ENCODE assay signal across 23 cellular contexts in genomic region chr10:128097783-128098182, GRCh38. TPM values are rescaled to one million over a fixed set of nuclear protein-coding genes. Genes with fewer than 3 reads are reported as not detected.
A peak's percentile ranks its signal among the peaks of the same experiment; 100 is the strongest.
DNase-seq lines count a peak whose midpoint lies in the region; ATAC-seq and TF ChIP-seq lines count a peak whose summit lies in the region.
"Had no signal": no experiment of that assay in that cellular context is flagged by ENCODE, and none has a peak within 500 bp of the region (broad histone marks: within the 10 kb centered on the region; RNA-seq: fewer than 3 reads in every experiment).

No MANE protein-coding gene starts in this region.

- in situ Hi-C loops in brain microvascular endothelial cell (cut with HindIII; ENCODE audit: low pct_ligation_motif_present, low sequenced_read_pairs) = no loop called here

- H3K4me1 ChIP-seq in lower lobe of right lung = no peaks in the 10 kb centered on the region

- H3K27ac ChIP-seq in brain microvascular endothelial cell (no peak overlapping the region), lower lobe of right lung (no peak overlapping the region)
- H3K27ac ChIP-seq: HL-60, vagina had no signal

- intact Hi-C loops in activated CD4-positive, alpha-beta T cell treated with anti-CD3 and anti-CD28 coated beads for 36 hours (cut with DNase I, micrococcal nuclease) = no loop called here
- intact Hi-C loops in natural killer cell (cut with micrococcal nuclease) (loop anchor here (5.0 kb wide), 1 partner anchor 50 kb away; no protein-coding TSS in a partner anchor), lower lobe of right lung (cut with DNase I) (no loop called here)

- TF ChIP-seq EP300 in Ishikawa (IDR thresholded peaks at IDR 0.05; ENCODE audit: borderline replicate concordance) = no peak

- H3K36me3 Mint-ChIP-seq in activated CD4-positive, alpha-beta T cell treated with anti-CD3 and anti-CD28 coated beads, Interleukin-2, amount 10 ng/mL, durations not matched to agents 7 days and 5 days (ENCODE audit: low read depth) = peaks cover 77% of the 10 kb centered on the region
- peaks cover 57% of the 10 kb centered on the region for H3K36me3 Mint-ChIP-seq in activated CD4-positive, alpha-beta T cell treated with anti-CD3 and anti-CD28 coated beads for 36 hours (ENCODE audit: low read depth)
- no peaks in the 10 kb centered on the region for H3K36me3 Mint-ChIP-seq in natural killer cell

- no peaks in the 10 kb centered on the region for H3K9me3 ChIP-seq in lower lobe of right lung
- H3K9me3 ChIP-seq: vagina had no signal

- POLR2A ChIA-PET in activated CD4-positive, alpha-beta T cell treated with anti-CD3 and anti-CD28 coated beads, Interleukin-2, amount 10 ng/mL, durations not matched to agents 7 days and 5 days (lab: Charles Lee) = no interaction called here
- POLR2A ChIA-PET in activated CD4-positive, alpha-beta T cell treated with anti-CD3 and anti-CD28 coated beads for 36 hours (lab: Charles Lee) = no interaction called here

- TF ChIP-seq CTCF in brain microvascular endothelial cell (IDR thresholded peaks at IDR 0.05; ENCODE audit: low read depth, low read length, missing control alignments) = no peak
- no peak for TF ChIP-seq CTCF in natural killer cell (IDR thresholded peaks at IDR 0.05)
- TF ChIP-seq CTCF in lower lobe of right lung (IDR thresholded peaks at IDR 0.05) = no peak

- H3K36me3 ChIP-seq in brain microvascular endothelial cell (replicated peaks) (no peaks in the 10 kb centered on the region), lower lobe of right lung (no peaks in the 10 kb centered on the region)
- H3K36me3 ChIP-seq: vagina had no signal

- peaks cover 57% of the 10 kb centered on the region for H3K4me1 Mint-ChIP-seq in activated CD4-positive, alpha-beta T cell treated with anti-CD3 and anti-CD28 coated beads, Interleukin-2, amount 10 ng/mL, durations not matched to agents 7 days and 5 days
- H3K4me1 Mint-ChIP-seq in activated CD4-positive, alpha-beta T cell treated with anti-CD3 and anti-CD28 coated beads for 36 hours = peaks cover 22% of the 10 kb centered on the region
- peaks cover 44 to 52% of the 10 kb centered on the region in 2 donors for H3K4me1 Mint-ChIP-seq in natural killer cell

- no peak overlapping the region for H3K4me3 Mint-ChIP-seq in activated CD4-positive, alpha-beta T cell treated with anti-CD3 and anti-CD28 coated beads, Interleukin-2, amount 10 ng/mL, durations not matched to agents 7 days and 5 days
- no peak overlapping the region for H3K4me3 Mint-ChIP-seq in activated CD4-positive, alpha-beta T cell treated with anti-CD3 and anti-CD28 coated beads for 36 hours
- H3K4me3 Mint-ChIP-seq in natural killer cell = no peak overlapping the region
- H3K4me3 Mint-ChIP-seq: activated naive CD8-positive, alpha-beta T cell treated with anti-CD3 and anti-CD28 coated beads, Interleukin-2, amount 50 U/mL, for 24 hours; activated T-cell treated with anti-CD3 and anti-CD28 coated beads, Interleukin-2, amount 50 U/mL, for 4 hours; HFFc6 had no signal

- no peaks in the 10 kb centered on the region for H3K9me3 Mint-ChIP-seq in activated CD4-positive, alpha-beta T cell treated with anti-CD3 and anti-CD28 coated beads, Interleukin-2, amount 10 ng/mL, durations not matched to agents 7 days and 5 days
- no peaks in the 10 kb centered on the region for H3K9me3 Mint-ChIP-seq in activated CD4-positive, alpha-beta T cell treated with anti-CD3 and anti-CD28 coated beads for 36 hours (ENCODE audit: low read depth)
- no peaks in the 10 kb centered on the region for H3K9me3 Mint-ChIP-seq in natural killer cell
- H3K9me3 Mint-ChIP-seq: activated naive CD8-positive, alpha-beta T cell treated with anti-CD3 and anti-CD28 coated beads, Interleukin-2, amount 50 U/mL, for 24 hours; activated T-cell treated with anti-CD3 and anti-CD28 coated beads, Interleukin-2, amount 50 U/mL, for 4 hours; HFFc6 had no signal

- H3K4me3 ChIP-seq in brain microvascular endothelial cell (ENCODE audit: low read depth, low read length) (no peak overlapping the region), lower lobe of right lung (no peak overlapping the region)
- H3K4me3 ChIP-seq: vagina had no signal

- CTCF ChIA-PET in activated CD4-positive, alpha-beta T cell treated with anti-CD3 and anti-CD28 coated beads, Interleukin-2, amount 10 ng/mL, durations not matched to agents 7 days and 5 days (lab: Charles Lee) = interaction anchor here (0.9 to 1.5 kb wide), 2 partner anchors 18 to 29 kb away, joined by 3 to 4 read pairs; no protein-coding TSS in a partner anchor
- CTCF ChIA-PET in activated CD4-positive, alpha-beta T cell treated with anti-CD3 and anti-CD28 coated beads for 36 hours (lab: Charles Lee) = interaction anchor here (0.7 to 2.0 kb wide), 2 partner anchors 53 to 62 kb away, joined by 3 to 6 read pairs; no protein-coding TSS in a partner anchor

- peak overlapping the region; percentile 20 for H3K27ac Mint-ChIP-seq in activated CD4-positive, alpha-beta T cell treated with anti-CD3 and anti-CD28 coated beads, Interleukin-2, amount 10 ng/mL, durations not matched to agents 7 days and 5 days
- H3K27ac Mint-ChIP-seq in activated CD4-positive, alpha-beta T cell treated with anti-CD3 and anti-CD28 coated beads for 36 hours = no peak overlapping the region
- H3K27ac Mint-ChIP-seq in natural killer cell = peak overlapping the region; percentile 34 to 36
- H3K27ac Mint-ChIP-seq: activated naive CD8-positive, alpha-beta T cell treated with anti-CD3 and anti-CD28 coated beads, Interleukin-2, amount 50 U/mL, for 24 hours; HFFc6 had no signal

- H3K27me3 ChIP-seq in brain microvascular endothelial cell (replicated peaks) (no peaks in the 10 kb centered on the region), lower lobe of right lung (ENCODE audit: low read depth) (no peaks in the 10 kb centered on the region)
- H3K27me3 ChIP-seq: vagina had no signal

- no peak for ATAC-seq in activated CD4-positive, alpha-beta T cell treated with anti-CD3 and anti-CD28 coated beads for 36 hours
- no peak for ATAC-seq in natural killer cell
- ATAC-seq in HG02938 (IDR thresholded peaks at IDR 0.05; ENCODE audit: unreplicated experiment) = no peak
- no peak for ATAC-seq in HG03039 (IDR thresholded peaks at IDR 0.05; ENCODE audit: unreplicated experiment)
- ATAC-seq in lower lobe of right lung = no peak
- ATAC-seq: activated naive CD8-positive, alpha-beta T cell treated with anti-CD3 and anti-CD28 coated beads, Interleukin-2, amount 50 U/mL, for 24 hours; activated T-cell treated with anti-CD3 and anti-CD28 coated beads, Interleukin-2, amount 50 U/mL, for 4 hours; right cardiac atrium had no signal

- H3K27me3 Mint-ChIP-seq in activated CD4-positive, alpha-beta T cell treated with anti-CD3 and anti-CD28 coated beads, Interleukin-2, amount 10 ng/mL, durations not matched to agents 7 days and 5 days = no peaks in the 10 kb centered on the region
- no peaks in the 10 kb centered on the region for H3K27me3 Mint-ChIP-seq in activated CD4-positive, alpha-beta T cell treated with anti-CD3 and anti-CD28 coated beads for 36 hours
- H3K27me3 Mint-ChIP-seq in natural killer cell (ENCODE audit: low read depth in 2 of 2) = peaks cover 6 to 7% of the 10 kb centered on the region in 2 donors
- H3K27me3 Mint-ChIP-seq: activated naive CD8-positive, alpha-beta T cell treated with anti-CD3 and anti-CD28 coated beads, Interleukin-2, amount 50 U/mL, for 24 hours had no signal

- DNase-seq in activated CD4-positive, alpha-beta T cell treated with anti-CD3 and anti-CD28 coated beads, Interleukin-2, amount 10 ng/mL, durations not matched to agents 7 days and 5 days = no peak
- no peak for DNase-seq in activated CD4-positive, alpha-beta T cell treated with anti-CD3 and anti-CD28 coated beads for 36 hours
- DNase-seq in brain microvascular endothelial cell = peak; percentile 9
- no peak for DNase-seq in natural killer cell
- no peak for DNase-seq in lower lobe of right lung
- DNase-seq: activated CD4-positive, alpha-beta T cell treated with anti-CD3 and anti-CD28 coated beads, Interleukin-2, amount 50 U/mL, for 1 hour; activated naive CD8-positive, alpha-beta T cell treated with anti-CD3 and anti-CD28 coated beads, Interleukin-2, amount 50 U/mL, for 24 hours; activated T-cell treated with anti-CD3 and anti-CD28 coated beads, Interleukin-2, amount 50 U/mL, for 4 hours; C1 segment of cervical spinal cord; foreskin melanocyte; GDM1; HFFc6; NCI-H1436 treated with DMSO at 0.1 percent for 48 hours; NCI-H2171 treated with DMSO at 0.1 percent for 48 hours; NCI-H526; right cardiac atrium; stimulated activated CD8-positive, alpha-beta memory T cell treated with anti-CD3 and anti-CD28 coated beads, Interleukin-4, amount 100 ng/mL, for 48 hours; SW 1271 had no signal

- no peak for TF ChIP-seq RAD21 in Ishikawa (IDR thresholded peaks at IDR 0.05; ENCODE audit: low read depth)

TF ChIP-seq in Ishikawa, 13 proteins besides CTCF, POLR2A, EP300 and RAD21:
- TF ChIP-seq MAX (IDR thresholded peaks at IDR 0.05) (no peak), CEBPB (IDR thresholded peaks at IDR 0.05) (no peak), TEAD4 (IDR thresholded peaks at IDR 0.05) (no peak), NFIC (IDR thresholded peaks at IDR 0.05) (peak; percentile 39)
TF ChIP-seq in Ishikawa: peak in this region for 1.

RNA-seq across cellular contexts. Expression of gene MKI67, which starts 28.4 kb away (rescaled TPM):
- 100 to 1,000 TPM; 328 to 345 TPM for total RNA-seq in activated CD4-positive, alpha-beta T cell treated with anti-CD3 and anti-CD28 coated beads, Interleukin-2, amount 10 ng/mL, durations not matched to agents 7 days and 5 days
- total RNA-seq in activated CD4-positive, alpha-beta T cell treated with anti-CD3 and anti-CD28 coated beads for 36 hours = 100 to 1,000 TPM; 234 to 244 TPM
- total RNA-seq in natural killer cell (10 to 100 TPM in 1 of 3 donors, 1 to 10 TPM in 2; 5.3 to 10.0 (median 6.8) TPM), lower lobe of right lung (4.8 TPM)

Comparison
In these comparisons a context has a peak if more than half of its experiments do, and no peak if none do; other contexts are left out.
1. RNA of gene MKI67, which starts 28.4 kb away (total RNA-seq): 328 to 345 TPM in activated CD4-positive, alpha-beta T cell treated with anti-CD3 and anti-CD28 coated beads, Interleukin-2, amount 10 ng/mL, durations not matched to agents 7 days and 5 days and 234 to 244 TPM in activated CD4-positive, alpha-beta T cell treated with anti-CD3 and anti-CD28 coated beads for 36 hours; 5.3 to 10.0 TPM in natural killer cell and 4.8 TPM in lower lobe of right lung (single experiment); every median in the first group is over 10 times any median in the second.